In the genomic region with DNA sequence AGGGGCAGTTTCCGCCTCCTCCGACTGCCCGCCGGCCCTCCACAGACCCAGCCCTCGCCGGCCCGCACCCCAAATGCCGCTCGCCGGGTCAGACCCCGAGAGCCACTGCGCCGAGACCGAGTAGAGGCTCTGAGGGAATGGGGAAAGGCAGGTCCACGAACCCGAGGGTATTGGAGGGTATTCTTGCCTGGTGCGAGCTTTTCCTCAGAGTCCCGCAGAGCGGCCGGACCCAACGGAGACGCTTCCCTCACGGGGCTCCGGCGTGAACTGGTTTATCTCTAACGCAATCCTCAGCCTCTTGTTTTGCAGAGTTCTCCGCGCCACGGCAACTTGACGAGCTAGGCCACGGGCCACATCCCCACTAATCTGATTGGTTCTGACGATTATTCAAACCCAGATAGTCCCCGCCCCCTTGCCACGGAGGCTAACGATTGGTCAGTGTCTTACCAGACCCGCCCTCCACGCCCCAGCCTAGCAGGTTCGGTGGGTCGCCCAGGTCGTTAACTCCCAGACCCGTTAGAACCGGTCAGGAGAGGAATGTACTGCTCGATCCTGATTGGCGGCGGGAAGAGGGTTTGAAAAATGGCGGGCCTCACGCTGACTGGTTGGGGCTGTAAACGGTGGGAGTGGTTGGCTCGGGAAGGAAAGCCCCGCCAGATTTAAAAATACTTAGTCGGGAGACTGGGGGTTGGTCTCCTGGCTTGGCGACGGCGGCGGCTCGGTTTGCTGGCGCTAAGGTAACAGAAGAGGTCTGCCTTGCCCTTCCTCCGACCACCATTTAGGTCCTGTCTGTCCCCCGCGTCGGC, we compare ENCODE assay signal across 1 cellular context.
TF ChIP-seq lines count a peak whose summit lies in the region.

A gene (minus strand): TSS at position 274 of the 806 bp plus-strand sequence. CDS start 709 bp downstream, outside the sequence.

TF ChIP-seq in HepG2, 621 proteins besides CTCF, POLR2A, EP300 and RAD21 (continued from another document and continues in another):
- TF ChIP-seq, protein P1, sequence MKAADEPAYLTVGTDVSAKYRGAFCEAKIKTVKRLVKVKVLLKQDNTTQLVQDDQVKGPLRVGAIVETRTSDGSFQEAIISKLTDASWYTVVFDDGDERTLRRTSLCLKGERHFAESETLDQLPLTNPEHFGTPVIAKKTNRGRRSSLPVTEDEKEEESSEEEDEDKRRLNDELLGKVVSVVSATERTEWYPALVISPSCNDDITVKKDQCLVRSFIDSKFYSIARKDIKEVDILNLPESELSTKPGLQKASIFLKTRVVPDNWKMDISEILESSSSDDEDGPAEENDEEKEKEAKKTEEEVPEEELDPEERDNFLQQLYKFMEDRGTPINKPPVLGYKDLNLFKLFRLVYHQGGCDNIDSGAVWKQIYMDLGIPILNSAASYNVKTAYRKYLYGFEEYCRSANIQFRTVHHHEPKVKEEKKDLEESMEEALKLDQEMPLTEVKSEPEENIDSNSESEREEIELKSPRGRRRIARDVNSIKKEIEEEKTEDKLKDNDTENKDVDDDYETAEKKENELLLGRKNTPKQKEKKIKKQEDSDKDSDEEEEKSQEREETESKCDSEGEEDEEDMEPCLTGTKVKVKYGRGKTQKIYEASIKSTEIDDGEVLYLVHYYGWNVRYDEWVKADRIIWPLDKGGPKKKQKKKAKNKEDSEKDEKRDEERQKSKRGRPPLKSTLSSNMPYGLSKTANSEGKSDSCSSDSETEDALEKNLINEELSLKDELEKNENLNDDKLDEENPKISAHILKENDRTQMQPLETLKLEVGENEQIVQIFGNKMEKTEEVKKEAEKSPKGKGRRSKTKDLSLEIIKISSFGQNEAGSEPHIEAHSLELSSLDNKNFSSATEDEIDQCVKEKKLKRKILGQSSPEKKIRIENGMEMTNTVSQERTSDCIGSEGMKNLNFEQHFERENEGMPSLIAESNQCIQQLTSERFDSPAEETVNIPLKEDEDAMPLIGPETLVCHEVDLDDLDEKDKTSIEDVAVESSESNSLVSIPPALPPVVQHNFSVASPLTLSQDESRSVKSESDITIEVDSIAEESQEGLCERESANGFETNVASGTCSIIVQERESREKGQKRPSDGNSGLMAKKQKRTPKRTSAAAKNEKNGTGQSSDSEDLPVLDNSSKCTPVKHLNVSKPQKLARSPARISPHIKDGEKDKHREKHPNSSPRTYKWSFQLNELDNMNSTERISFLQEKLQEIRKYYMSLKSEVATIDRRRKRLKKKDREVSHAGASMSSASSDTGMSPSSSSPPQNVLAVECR (CRISPR knock-in tag; IDR thresholded peaks at IDR 0.05; ENCODE audit: borderline replicate concordance): peak; percentile 97
- TF ChIP-seq RCOR2 (CRISPR knock-in tag; IDR thresholded peaks at IDR 0.05) (no peak), ZMYM2 (CRISPR knock-in tag; IDR thresholded peaks at IDR 0.05) (peak; percentile 94), ZNF337 (CRISPR knock-in tag; IDR thresholded peaks at IDR 0.05; ENCODE audit: borderline replicate concordance, low read depth) (no peak), MLLT10 (CRISPR knock-in tag; IDR thresholded peaks at IDR 0.05) (no peak), ZNF44 (CRISPR knock-in tag; IDR thresholded peaks at IDR 0.05) (no peak), PTBP1 (IDR thresholded peaks at IDR 0.05; ENCODE audit: low read depth, low read length, poor library complexity, severe bottlenecking) (no peak), PLRG1 (conservative IDR thresholded peaks at IDR 0.05) (no peak), HNRNPH1 (optimal IDR thresholded peaks at IDR 0.05; ENCODE audit: low read depth, low read length) (no peak), ZFP62 (CRISPR knock-in tag; IDR thresholded peaks at IDR 0.05) (no peak), SIX1 (CRISPR knock-in tag; IDR thresholded peaks at IDR 0.05; ENCODE audit: borderline replicate concordance) (no peak), CEBPB (IDR thresholded peaks at IDR 0.05; ENCODE audit: borderline replicate concordance, low read depth, low read length) (peak; percentile 69; the same call in 1 of the 2 replicates), ZNF577 (CRISPR knock-in tag; IDR thresholded peaks at IDR 0.05; ENCODE audit: borderline replicate concordance, low read depth) (no peak), ZBTB8A (CRISPR knock-in tag; IDR thresholded peaks at IDR 0.05; ENCODE audit: borderline replicate concordance, low read depth) (no peak; the same call in 1 of the 2 replicates), MTF1 (CRISPR knock-in tag; IDR thresholded peaks at IDR 0.05) (no peak), ZNF883 (CRISPR knock-in tag; IDR thresholded peaks at IDR 0.05; ENCODE audit: not compliant biosample characterization) (no peak), ZNF446 (CRISPR knock-in tag; IDR thresholded peaks at IDR 0.05) (no peak), ZSCAN31 (CRISPR knock-in tag; IDR thresholded peaks at IDR 0.05; ENCODE audit: low read depth) (peak; percentile 81)
- TF ChIP-seq, protein P2, sequence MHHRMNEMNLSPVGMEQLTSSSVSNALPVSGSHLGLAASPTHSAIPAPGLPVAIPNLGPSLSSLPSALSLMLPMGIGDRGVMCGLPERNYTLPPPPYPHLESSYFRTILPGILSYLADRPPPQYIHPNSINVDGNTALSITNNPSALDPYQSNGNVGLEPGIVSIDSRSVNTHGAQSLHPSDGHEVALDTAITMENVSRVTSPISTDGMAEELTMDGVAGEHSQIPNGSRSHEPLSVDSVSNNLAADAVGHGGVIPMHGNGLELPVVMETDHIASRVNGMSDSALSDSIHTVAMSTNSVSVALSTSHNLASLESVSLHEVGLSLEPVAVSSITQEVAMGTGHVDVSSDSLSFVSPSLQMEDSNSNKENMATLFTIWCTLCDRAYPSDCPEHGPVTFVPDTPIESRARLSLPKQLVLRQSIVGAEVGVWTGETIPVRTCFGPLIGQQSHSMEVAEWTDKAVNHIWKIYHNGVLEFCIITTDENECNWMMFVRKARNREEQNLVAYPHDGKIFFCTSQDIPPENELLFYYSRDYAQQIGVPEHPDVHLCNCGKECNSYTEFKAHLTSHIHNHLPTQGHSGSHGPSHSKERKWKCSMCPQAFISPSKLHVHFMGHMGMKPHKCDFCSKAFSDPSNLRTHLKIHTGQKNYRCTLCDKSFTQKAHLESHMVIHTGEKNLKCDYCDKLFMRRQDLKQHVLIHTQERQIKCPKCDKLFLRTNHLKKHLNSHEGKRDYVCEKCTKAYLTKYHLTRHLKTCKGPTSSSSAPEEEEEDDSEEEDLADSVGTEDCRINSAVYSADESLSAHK (CRISPR knock-in tag; IDR thresholded peaks at IDR 0.05; ENCODE audit: borderline replicate concordance): peak; percentile 25; the same call in 1 of the 2 replicates
- TF ChIP-seq, protein P3, sequence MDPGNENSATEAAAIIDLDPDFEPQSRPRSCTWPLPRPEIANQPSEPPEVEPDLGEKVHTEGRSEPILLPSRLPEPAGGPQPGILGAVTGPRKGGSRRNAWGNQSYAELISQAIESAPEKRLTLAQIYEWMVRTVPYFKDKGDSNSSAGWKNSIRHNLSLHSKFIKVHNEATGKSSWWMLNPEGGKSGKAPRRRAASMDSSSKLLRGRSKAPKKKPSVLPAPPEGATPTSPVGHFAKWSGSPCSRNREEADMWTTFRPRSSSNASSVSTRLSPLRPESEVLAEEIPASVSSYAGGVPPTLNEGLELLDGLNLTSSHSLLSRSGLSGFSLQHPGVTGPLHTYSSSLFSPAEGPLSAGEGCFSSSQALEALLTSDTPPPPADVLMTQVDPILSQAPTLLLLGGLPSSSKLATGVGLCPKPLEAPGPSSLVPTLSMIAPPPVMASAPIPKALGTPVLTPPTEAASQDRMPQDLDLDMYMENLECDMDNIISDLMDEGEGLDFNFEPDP (CRISPR knock-in tag; conservative IDR thresholded peaks at IDR 0.05): no peak
- TF ChIP-seq, protein P4, sequence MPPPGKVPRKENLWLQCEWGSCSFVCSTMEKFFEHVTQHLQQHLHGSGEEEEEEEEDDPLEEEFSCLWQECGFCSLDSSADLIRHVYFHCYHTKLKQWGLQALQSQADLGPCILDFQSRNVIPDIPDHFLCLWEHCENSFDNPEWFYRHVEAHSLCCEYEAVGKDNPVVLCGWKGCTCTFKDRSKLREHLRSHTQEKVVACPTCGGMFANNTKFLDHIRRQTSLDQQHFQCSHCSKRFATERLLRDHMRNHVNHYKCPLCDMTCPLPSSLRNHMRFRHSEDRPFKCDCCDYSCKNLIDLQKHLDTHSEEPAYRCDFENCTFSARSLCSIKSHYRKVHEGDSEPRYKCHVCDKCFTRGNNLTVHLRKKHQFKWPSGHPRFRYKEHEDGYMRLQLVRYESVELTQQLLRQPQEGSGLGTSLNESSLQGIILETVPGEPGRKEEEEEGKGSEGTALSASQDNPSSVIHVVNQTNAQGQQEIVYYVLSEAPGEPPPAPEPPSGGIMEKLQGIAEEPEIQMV (CRISPR knock-in tag; IDR thresholded peaks at IDR 0.05; ENCODE audit: low read depth): no peak
- TF ChIP-seq, protein P5, sequence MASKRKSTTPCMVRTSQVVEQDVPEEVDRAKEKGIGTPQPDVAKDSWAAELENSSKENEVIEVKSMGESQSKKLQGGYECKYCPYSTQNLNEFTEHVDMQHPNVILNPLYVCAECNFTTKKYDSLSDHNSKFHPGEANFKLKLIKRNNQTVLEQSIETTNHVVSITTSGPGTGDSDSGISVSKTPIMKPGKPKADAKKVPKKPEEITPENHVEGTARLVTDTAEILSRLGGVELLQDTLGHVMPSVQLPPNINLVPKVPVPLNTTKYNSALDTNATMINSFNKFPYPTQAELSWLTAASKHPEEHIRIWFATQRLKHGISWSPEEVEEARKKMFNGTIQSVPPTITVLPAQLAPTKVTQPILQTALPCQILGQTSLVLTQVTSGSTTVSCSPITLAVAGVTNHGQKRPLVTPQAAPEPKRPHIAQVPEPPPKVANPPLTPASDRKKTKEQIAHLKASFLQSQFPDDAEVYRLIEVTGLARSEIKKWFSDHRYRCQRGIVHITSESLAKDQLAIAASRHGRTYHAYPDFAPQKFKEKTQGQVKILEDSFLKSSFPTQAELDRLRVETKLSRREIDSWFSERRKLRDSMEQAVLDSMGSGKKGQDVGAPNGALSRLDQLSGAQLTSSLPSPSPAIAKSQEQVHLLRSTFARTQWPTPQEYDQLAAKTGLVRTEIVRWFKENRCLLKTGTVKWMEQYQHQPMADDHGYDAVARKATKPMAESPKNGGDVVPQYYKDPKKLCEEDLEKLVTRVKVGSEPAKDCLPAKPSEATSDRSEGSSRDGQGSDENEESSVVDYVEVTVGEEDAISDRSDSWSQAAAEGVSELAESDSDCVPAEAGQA (IDR thresholded peaks at IDR 0.05; ENCODE audit: low read depth): peak; percentile 39; the same call in 1 of the 2 replicates
- TF ChIP-seq, protein P5 (CRISPR knock-in tag; IDR thresholded peaks at IDR 0.05; ENCODE audit: borderline replicate concordance): no peak
- TF ChIP-seq, protein P6, sequence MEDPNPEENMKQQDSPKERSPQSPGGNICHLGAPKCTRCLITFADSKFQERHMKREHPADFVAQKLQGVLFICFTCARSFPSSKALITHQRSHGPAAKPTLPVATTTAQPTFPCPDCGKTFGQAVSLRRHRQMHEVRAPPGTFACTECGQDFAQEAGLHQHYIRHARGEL (CRISPR knock-in tag; IDR thresholded peaks at IDR 0.05): 0 out of 2 replicates have a peak, but pooled peaks have one; percentile 19
- TF ChIP-seq, protein P7, sequence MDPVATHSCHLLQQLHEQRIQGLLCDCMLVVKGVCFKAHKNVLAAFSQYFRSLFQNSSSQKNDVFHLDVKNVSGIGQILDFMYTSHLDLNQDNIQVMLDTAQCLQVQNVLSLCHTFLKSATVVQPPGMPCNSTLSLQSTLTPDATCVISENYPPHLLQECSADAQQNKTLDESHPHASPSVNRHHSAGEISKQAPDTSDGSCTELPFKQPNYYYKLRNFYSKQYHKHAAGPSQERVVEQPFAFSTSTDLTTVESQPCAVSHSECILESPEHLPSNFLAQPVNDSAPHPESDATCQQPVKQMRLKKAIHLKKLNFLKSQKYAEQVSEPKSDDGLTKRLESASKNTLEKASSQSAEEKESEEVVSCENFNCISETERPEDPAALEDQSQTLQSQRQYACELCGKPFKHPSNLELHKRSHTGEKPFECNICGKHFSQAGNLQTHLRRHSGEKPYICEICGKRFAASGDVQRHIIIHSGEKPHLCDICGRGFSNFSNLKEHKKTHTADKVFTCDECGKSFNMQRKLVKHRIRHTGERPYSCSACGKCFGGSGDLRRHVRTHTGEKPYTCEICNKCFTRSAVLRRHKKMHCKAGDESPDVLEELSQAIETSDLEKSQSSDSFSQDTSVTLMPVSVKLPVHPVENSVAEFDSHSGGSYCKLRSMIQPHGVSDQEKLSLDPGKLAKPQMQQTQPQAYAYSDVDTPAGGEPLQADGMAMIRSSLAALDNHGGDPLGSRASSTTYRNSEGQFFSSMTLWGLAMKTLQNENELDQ (CRISPR knock-in tag; IDR thresholded peaks at IDR 0.05; ENCODE audit: borderline replicate concordance): no peak
- TF ChIP-seq, protein P8, sequence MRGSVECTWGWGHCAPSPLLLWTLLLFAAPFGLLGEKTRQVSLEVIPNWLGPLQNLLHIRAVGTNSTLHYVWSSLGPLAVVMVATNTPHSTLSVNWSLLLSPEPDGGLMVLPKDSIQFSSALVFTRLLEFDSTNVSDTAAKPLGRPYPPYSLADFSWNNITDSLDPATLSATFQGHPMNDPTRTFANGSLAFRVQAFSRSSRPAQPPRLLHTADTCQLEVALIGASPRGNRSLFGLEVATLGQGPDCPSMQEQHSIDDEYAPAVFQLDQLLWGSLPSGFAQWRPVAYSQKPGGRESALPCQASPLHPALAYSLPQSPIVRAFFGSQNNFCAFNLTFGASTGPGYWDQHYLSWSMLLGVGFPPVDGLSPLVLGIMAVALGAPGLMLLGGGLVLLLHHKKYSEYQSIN (CRISPR knock-in tag; IDR thresholded peaks at IDR 0.05; ENCODE audit: borderline replicate concordance): no peak
- TF ChIP-seq, protein P9, sequence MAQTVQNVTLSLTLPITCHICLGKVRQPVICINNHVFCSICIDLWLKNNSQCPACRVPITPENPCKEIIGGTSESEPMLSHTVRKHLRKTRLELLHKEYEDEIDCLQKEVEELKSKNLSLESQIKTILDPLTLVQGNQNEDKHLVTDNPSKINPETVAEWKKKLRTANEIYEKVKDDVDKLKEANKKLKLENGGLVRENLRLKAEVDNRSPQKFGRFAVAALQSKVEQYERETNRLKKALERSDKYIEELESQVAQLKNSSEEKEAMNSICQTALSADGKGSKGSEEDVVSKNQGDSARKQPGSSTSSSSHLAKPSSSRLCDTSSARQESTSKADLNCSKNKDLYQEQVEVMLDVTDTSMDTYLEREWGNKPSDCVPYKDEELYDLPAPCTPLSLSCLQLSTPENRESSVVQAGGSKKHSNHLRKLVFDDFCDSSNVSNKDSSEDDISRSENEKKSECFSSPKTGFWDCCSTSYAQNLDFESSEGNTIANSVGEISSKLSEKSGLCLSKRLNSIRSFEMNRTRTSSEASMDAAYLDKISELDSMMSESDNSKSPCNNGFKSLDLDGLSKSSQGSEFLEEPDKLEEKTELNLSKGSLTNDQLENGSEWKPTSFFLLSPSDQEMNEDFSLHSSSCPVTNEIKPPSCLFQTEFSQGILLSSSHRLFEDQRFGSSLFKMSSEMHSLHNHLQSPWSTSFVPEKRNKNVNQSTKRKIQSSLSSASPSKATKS (CRISPR knock-in tag; IDR thresholded peaks at IDR 0.05): no peak; the same call in 1 of the 2 replicates
